Comparison of ENCODE assay signal across 15 cellular contexts in genomic region chr13:80166352-80166751, GRCh38.
DNase-seq lines count a peak whose midpoint lies in the region; TF ChIP-seq lines count a peak whose summit lies in the region.
"Had no signal": no experiment of that assay in that cellular context is flagged by ENCODE, and none has a peak within 500 bp of the region (broad histone marks: within the 10 kb centered on the region; RNA-seq: fewer than 3 reads in every experiment).

No MANE protein-coding gene starts in this region.

- H3K27me3 ChIP-seq in brain microvascular endothelial cell (replicated peaks) (no peaks in the 10 kb centered on the region), A673 (replicated peaks; ENCODE audit: insufficient read depth, low read depth, low read length, poor library complexity) (no peaks in the 10 kb centered on the region)
- H3K27me3 ChIP-seq: BLaER1 had no signal

- H3K36me3 ChIP-seq in HEK293 (ENCODE audit: control insufficient read depth in 2 of 2, insufficient read depth in 1 of 2, low read length in 2 of 2) (no peaks in the 10 kb centered on the region), brain microvascular endothelial cell (replicated peaks) (no peaks in the 10 kb centered on the region), A673 (ENCODE audit: insufficient read depth, low read length, poor library complexity, severe bottlenecking) (no peaks in the 10 kb centered on the region)
- H3K36me3 ChIP-seq: BLaER1 had no signal

- H3K9me3 ChIP-seq in HEK293 (ENCODE audit: control insufficient read depth, insufficient read depth, low read depth, low read length) = no peaks in the 10 kb centered on the region
- no peaks in the 10 kb centered on the region for H3K9me3 ChIP-seq in A673 (ENCODE audit: low read depth, low read length, poor library complexity, severe bottlenecking)
- H3K9me3 ChIP-seq: A549, BLaER1 had no signal

- in situ Hi-C loops in brain microvascular endothelial cell (cut with HindIII; ENCODE audit: low pct_ligation_motif_present, low sequenced_read_pairs) = no loop called here

- intact Hi-C loops in A673 (cut with micrococcal nuclease; ENCODE audit: unreplicated experiment) = loop anchor here (10.0 kb wide), 1 partner anchor 168 kb away; no protein-coding TSS in a partner anchor

- no peak overlapping the region for H3K27ac ChIP-seq in HEK293 (ENCODE audit: extremely low read depth, low read depth, low read length)
- H3K27ac ChIP-seq in brain microvascular endothelial cell = no peak overlapping the region
- H3K27ac ChIP-seq in A673 (ENCODE audit: low read depth, low read length, poor library complexity, severe bottlenecking) = no peak overlapping the region
- H3K27ac ChIP-seq: A549, BLaER1 had no signal

- no peak for TF ChIP-seq CTCF in HEK293 (tag by site-specific recombination; IDR thresholded peaks at IDR 0.05)
- no peak for TF ChIP-seq CTCF in brain microvascular endothelial cell (IDR thresholded peaks at IDR 0.05; ENCODE audit: low read depth, low read length, missing control alignments)
- TF ChIP-seq CTCF in A673 (conservative IDR thresholded peaks at IDR 0.05; ENCODE audit: low read depth, low read length) = no peak

- POLR2A ChIA-PET in HEK293 (lab: Yijun Ruan, JAX) = no interaction called here
- POLR2A ChIA-PET in A673 (lab: Charles Lee; ENCODE audit: low non-redundant PET) = no interaction called here

- H3K4me3 ChIP-seq in HEK293 (ENCODE audit: low read depth, low read length) (no peak overlapping the region), brain microvascular endothelial cell (ENCODE audit: low read depth, low read length) (no peak overlapping the region), A673 (ENCODE audit: low read depth, low read length, poor library complexity, severe bottlenecking) (no peak overlapping the region)
- H3K4me3 ChIP-seq: A549, BLaER1, GM12878 had no signal

- CTCF ChIA-PET in HEK293 (lab: Yijun Ruan, JAX) = interaction anchor here (0.6 kb wide), 1 partner anchor 398 kb away, joined by 3 read pairs; no protein-coding TSS in a partner anchor
- CTCF ChIA-PET in A673 (lab: Charles Lee) = no interaction called here

- H3K4me1 ChIP-seq in HEK293 (ENCODE audit: control insufficient read depth, insufficient read depth, low read length) (no peaks in the 10 kb centered on the region), A673 (ENCODE audit: insufficient read depth, low read length, poor library complexity, severe bottlenecking) (peaks cover 9% of the 10 kb centered on the region)
- H3K4me1 ChIP-seq: A549 had no signal

- no TSS peak for BruUV-seq in A673 (replicated peaks; lab: Mats Ljungman, UMichigan)

- DNase-seq in NCI-H226 (peak; percentile 32), brain microvascular endothelial cell (peak; percentile 38), iris pigment epithelial cell (ENCODE audit: low read depth) (peak; percentile 31), NCI-H1436 treated with DMSO at 0.1 percent for 48 hours (lab: John Stamatoyannopoulos, UW) (no peak), A673 (ENCODE audit: low spot score) (no peak)
- DNase-seq in stimulated activated CD4-positive, alpha-beta T cell treated with anti-CD3 and anti-CD28 coated beads, Interleukin-1b, Interleukin-23, amount 100 ng/mL, for 48 hours = no peak
- DNase-seq: CD8-positive, alpha-beta memory T cell; DMS79; GOT3; H9; HFFc6 had no signal

TF ChIP-seq in HEK293, 187 proteins besides CTCF, POLR2A, EP300 and RAD21:
- TF ChIP-seq ZNF48 (tag by site-specific recombination; IDR thresholded peaks at IDR 0.05) (no peak), ZNF366 (tag by site-specific recombination; conservative IDR thresholded peaks at IDR 0.05) (no peak), ZNF560 (tag by site-specific recombination; IDR thresholded peaks at IDR 0.05; ENCODE audit: borderline replicate concordance) (no peak), ZNF555 (tag by site-specific recombination; conservative IDR thresholded peaks at IDR 0.05) (0 out of 2 replicates have a peak, but pooled peaks have one; percentile 0), ZBTB17 (tag by site-specific recombination; IDR thresholded peaks at IDR 0.05) (peak; percentile 79)
- TF ChIP-seq, protein P1, sequence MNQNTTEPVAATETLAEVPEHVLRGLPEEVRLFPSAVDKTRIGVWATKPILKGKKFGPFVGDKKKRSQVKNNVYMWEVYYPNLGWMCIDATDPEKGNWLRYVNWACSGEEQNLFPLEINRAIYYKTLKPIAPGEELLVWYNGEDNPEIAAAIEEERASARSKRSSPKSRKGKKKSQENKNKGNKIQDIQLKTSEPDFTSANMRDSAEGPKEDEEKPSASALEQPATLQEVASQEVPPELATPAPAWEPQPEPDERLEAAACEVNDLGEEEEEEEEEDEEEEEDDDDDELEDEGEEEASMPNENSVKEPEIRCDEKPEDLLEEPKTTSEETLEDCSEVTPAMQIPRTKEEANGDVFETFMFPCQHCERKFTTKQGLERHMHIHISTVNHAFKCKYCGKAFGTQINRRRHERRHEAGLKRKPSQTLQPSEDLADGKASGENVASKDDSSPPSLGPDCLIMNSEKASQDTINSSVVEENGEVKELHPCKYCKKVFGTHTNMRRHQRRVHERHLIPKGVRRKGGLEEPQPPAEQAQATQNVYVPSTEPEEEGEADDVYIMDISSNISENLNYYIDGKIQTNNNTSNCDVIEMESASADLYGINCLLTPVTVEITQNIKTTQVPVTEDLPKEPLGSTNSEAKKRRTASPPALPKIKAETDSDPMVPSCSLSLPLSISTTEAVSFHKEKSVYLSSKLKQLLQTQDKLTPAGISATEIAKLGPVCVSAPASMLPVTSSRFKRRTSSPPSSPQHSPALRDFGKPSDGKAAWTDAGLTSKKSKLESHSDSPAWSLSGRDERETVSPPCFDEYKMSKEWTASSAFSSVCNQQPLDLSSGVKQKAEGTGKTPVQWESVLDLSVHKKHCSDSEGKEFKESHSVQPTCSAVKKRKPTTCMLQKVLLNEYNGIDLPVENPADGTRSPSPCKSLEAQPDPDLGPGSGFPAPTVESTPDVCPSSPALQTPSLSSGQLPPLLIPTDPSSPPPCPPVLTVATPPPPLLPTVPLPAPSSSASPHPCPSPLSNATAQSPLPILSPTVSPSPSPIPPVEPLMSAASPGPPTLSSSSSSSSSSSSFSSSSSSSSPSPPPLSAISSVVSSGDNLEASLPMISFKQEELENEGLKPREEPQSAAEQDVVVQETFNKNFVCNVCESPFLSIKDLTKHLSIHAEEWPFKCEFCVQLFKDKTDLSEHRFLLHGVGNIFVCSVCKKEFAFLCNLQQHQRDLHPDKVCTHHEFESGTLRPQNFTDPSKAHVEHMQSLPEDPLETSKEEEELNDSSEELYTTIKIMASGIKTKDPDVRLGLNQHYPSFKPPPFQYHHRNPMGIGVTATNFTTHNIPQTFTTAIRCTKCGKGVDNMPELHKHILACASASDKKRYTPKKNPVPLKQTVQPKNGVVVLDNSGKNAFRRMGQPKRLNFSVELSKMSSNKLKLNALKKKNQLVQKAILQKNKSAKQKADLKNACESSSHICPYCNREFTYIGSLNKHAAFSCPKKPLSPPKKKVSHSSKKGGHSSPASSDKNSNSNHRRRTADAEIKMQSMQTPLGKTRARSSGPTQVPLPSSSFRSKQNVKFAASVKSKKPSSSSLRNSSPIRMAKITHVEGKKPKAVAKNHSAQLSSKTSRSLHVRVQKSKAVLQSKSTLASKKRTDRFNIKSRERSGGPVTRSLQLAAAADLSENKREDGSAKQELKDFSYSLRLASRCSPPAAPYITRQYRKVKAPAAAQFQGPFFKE (tag by site-specific recombination; IDR thresholded peaks at IDR 0.05; ENCODE audit: borderline replicate concordance) = no peak
- TF ChIP-seq, protein P2, sequence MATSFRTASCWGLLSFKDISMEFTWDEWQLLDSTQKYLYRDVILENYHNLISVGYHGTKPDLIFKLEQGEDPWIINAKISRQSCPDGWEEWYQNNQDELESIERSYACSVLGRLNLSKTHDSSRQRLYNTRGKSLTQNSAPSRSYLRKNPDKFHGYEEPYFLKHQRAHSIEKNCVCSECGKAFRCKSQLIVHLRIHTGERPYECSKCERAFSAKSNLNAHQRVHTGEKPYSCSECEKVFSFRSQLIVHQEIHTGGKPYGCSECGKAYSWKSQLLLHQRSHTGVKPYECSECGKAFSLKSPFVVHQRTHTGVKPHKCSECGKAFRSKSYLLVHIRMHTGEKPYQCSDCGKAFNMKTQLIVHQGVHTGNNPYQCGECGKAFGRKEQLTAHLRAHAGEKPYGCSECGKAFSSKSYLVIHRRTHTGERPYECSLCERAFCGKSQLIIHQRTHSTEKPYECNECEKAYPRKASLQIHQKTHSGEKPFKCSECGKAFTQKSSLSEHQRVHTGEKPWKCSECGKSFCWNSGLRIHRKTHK (tag by site-specific recombination; IDR thresholded peaks at IDR 0.05) = no peak

Comparison
In these comparisons a context has a peak if more than half of its experiments do, and no peak if none do; other contexts are left out.
1. DNase-seq: peak in NCI-H226 (single experiment), brain microvascular endothelial cell (single experiment) and iris pigment epithelial cell (single experiment); none in NCI-H1436 treated with DMSO at 0.1 percent for 48 hours (single experiment), stimulated activated CD4-positive, alpha-beta T cell treated with anti-CD3 and anti-CD28 coated beads, Interleukin-1b, Interleukin-23, amount 100 ng/mL, for 48 hours (single experiment) and A673 (single experiment).